In the genomic region with DNA sequence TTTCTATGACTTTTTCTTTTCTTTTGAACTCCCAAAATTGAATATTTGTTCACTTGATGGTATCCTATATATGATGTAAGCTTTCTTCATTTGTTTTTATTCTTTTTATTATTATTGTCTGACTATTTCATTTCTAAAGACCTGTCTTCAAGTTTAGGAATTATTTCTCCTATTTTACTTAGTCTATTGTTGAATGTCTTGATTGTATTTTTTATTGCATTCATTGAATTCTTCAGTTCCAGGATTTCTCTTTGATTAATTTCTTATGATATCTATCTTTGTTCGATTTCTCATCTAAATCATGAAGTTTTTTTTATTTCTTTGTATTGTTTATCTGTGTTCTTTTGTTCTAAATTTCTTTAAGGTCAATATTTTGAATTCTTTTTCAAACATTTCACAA, we compare ENCODE assay signal across 35 cellular contexts.
"Had no signal": no experiment of that assay in that cellular context is flagged by ENCODE, and none has a peak within 500 bp of the region (broad histone marks: within the 10 kb centered on the region; RNA-seq: fewer than 3 reads in every experiment).

No MANE protein-coding gene starts in this region.

- H3K36me3 ChIP-seq: ascending aorta, breast epithelium, cardiac muscle cell, esophagus muscularis mucosa, gastrocnemius medialis, heart left ventricle had no signal

- H3K27me3 Mint-ChIP-seq: activated CD4-positive, alpha-beta memory T cell treated with anti-CD3 and anti-CD28 coated beads for 36 hours; activated CD4-positive, alpha-beta T cell treated with anti-CD3 and anti-CD28 coated beads for 36 hours; activated CD4-positive, alpha-beta T cell treated with anti-CD3 and anti-CD28 coated beads, Interleukin-2, amount 10 ng/mL, durations not matched to agents 24 days and 14 days; activated CD8-positive, alpha-beta memory T cell treated with anti-CD3 and anti-CD28 coated beads, Interleukin-2, amount 10 ng/mL, durations not matched to agents 7 days and 5 days; activated naive CD4-positive, alpha-beta T cell treated with anti-CD3 and anti-CD28 coated beads, Interleukin-2, amount 10 ng/mL, durations not matched to agents 7 days and 5 days; activated naive CD8-positive, alpha-beta T cell treated with anti-CD3 and anti-CD28 coated beads, Interleukin-2, amount 10 ng/mL, durations not matched to agents 7 days and 5 days; dendritic cell treated with granulocyte-macrophage colony-stimulating factor and Interleukin-4, amounts not matched to agents 40 ng/mL and 50 ng/mL, for 4 days; effector memory CD8-positive, alpha-beta T cell; T-helper 17 cell had no signal

- H3K4me3 Mint-ChIP-seq: activated CD4-positive, alpha-beta memory T cell treated with anti-CD3 and anti-CD28 coated beads for 36 hours; activated CD4-positive, alpha-beta T cell treated with anti-CD3 and anti-CD28 coated beads for 36 hours; activated CD4-positive, alpha-beta T cell treated with anti-CD3 and anti-CD28 coated beads, Interleukin-2, amount 10 ng/mL, durations not matched to agents 24 days and 14 days; activated CD8-positive, alpha-beta memory T cell treated with anti-CD3 and anti-CD28 coated beads, Interleukin-2, amount 10 ng/mL, durations not matched to agents 7 days and 5 days; activated CD8-positive, alpha-beta T cell treated with anti-CD3 and anti-CD28 coated beads, Interleukin-2, amount 10 ng/mL, durations not matched to agents 7 days and 5 days; activated naive CD4-positive, alpha-beta T cell treated with anti-CD3 and anti-CD28 coated beads, Interleukin-2, amount 10 ng/mL, durations not matched to agents 7 days and 5 days; activated naive CD8-positive, alpha-beta T cell treated with anti-CD3 and anti-CD28 coated beads, Interleukin-2, amount 10 ng/mL, durations not matched to agents 7 days and 5 days; activated T-helper 1 cell treated with anti-CD3 and anti-CD28 coated beads, Interleukin-12 subunit alpha, Interleukin-12 subunit beta, Interleukin-2, Interleukin-4 antibody, amounts not matched to agents 30 ng/mL and 10 ng/mL and 1 ng/mL, durations not matched to agents 14 hours and 24 hours and 36 hours; brain; dendritic cell treated with granulocyte-macrophage colony-stimulating factor and Interleukin-4, amounts not matched to agents 40 ng/mL and 50 ng/mL, for 4 days; effector memory CD8-positive, alpha-beta T cell; T-helper 17 cell; T-helper 2 cell treated with Interferon-gamma antibody and Interleukin-4, amounts not matched to agents 5 μg/mL and 100 μg/mL, for 36 hours had no signal

- H3K4me3 ChIP-seq: ascending aorta, breast epithelium, cardiac muscle cell, coronary artery, esophagus muscularis mucosa, gastrocnemius medialis, heart left ventricle had no signal

- DNase-seq: activated CD4-positive, alpha-beta memory T cell treated with anti-CD3 and anti-CD28 coated beads for 36 hours; activated CD4-positive, alpha-beta T cell treated with anti-CD3 and anti-CD28 coated beads for 36 hours; activated CD4-positive, alpha-beta T cell treated with anti-CD3 and anti-CD28 coated beads, Interleukin-2, amount 10 ng/mL, durations not matched to agents 24 days and 14 days; activated CD4-positive, CD25-positive, alpha-beta regulatory T cell; activated CD4-positive, CD25-positive, alpha-beta regulatory T cell treated with anti-CD3 and anti-CD28 coated beads, Interleukin-2, amount 50 U/mL, for 72 hours; activated CD8-positive, alpha-beta memory T cell treated with anti-CD3 and anti-CD28 coated beads, Interleukin-2, amount 10 ng/mL, durations not matched to agents 7 days and 5 days; activated CD8-positive, alpha-beta memory T cell treated with anti-CD3 and anti-CD28 coated beads, Interleukin-2, amount 50 U/mL, for 4 hours; activated CD8-positive, alpha-beta T cell treated with anti-CD3 and anti-CD28 coated beads, Interleukin-2, amount 10 ng/mL, durations not matched to agents 7 days and 5 days; activated effector memory CD4-positive, alpha-beta T cell treated with anti-CD3 and anti-CD28 coated beads, Interleukin-2, amount 50 U/mL, for 16 hours; activated naive CD4-positive, alpha-beta T cell treated with anti-CD3 and anti-CD28 coated beads, Interleukin-2, amount 10 ng/mL, durations not matched to agents 7 days and 5 days; activated naive CD8-positive, alpha-beta T cell treated with anti-CD3 and anti-CD28 coated beads, Interleukin-2, amount 10 ng/mL, durations not matched to agents 7 days and 5 days; activated T-cell treated with anti-CD3 and anti-CD28 coated beads, Interleukin-2, amount 50 U/mL, for 1 hour; activated T-cell treated with anti-CD3 and anti-CD28 coated beads, Interleukin-2, amount 50 U/mL, for 48 hours; central memory CD4-positive, alpha-beta T cell; cerebellar nuclear complex; effector CD4-positive, alpha-beta T cell; effector memory CD8-positive, alpha-beta T cell; erythroblast; foreskin keratinocyte; gastrocnemius medialis; glutamatergic neuron; heart left ventricle; T-helper 17 cell; T1000 had no signal

- H3K27ac ChIP-seq: ascending aorta, breast epithelium, cardiac muscle cell, coronary artery, esophagus muscularis mucosa, foreskin keratinocyte, gastrocnemius medialis, heart left ventricle had no signal

- ATAC-seq: activated CD4-positive, alpha-beta T cell treated with anti-CD3 and anti-CD28 coated beads for 36 hours; activated CD8-positive, alpha-beta memory T cell treated with anti-CD3 and anti-CD28 coated beads, Interleukin-2, amount 10 ng/mL, durations not matched to agents 7 days and 5 days; activated CD8-positive, alpha-beta T cell treated with anti-CD3 and anti-CD28 coated beads, Interleukin-2, amount 10 ng/mL, durations not matched to agents 7 days and 5 days; activated naive CD4-positive, alpha-beta T cell treated with anti-CD3 and anti-CD28 coated beads, Interleukin-2, amount 50 U/mL, for 72 hours; effector memory CD8-positive, alpha-beta T cell; foreskin keratinocyte; gastrocnemius medialis; heart left ventricle; T-helper 17 cell had no signal

- H3K27me3 ChIP-seq: ascending aorta, breast epithelium, cardiac muscle cell, esophagus muscularis mucosa, foreskin keratinocyte, gastrocnemius medialis, heart left ventricle had no signal

- H3K4me1 ChIP-seq: ascending aorta, breast epithelium, esophagus muscularis mucosa, foreskin keratinocyte, gastrocnemius medialis, heart left ventricle had no signal

- H3K27ac Mint-ChIP-seq: activated CD4-positive, alpha-beta memory T cell treated with anti-CD3 and anti-CD28 coated beads for 36 hours; activated CD4-positive, alpha-beta T cell treated with anti-CD3 and anti-CD28 coated beads for 36 hours; activated CD4-positive, alpha-beta T cell treated with anti-CD3 and anti-CD28 coated beads, Interleukin-2, amount 10 ng/mL, durations not matched to agents 24 days and 14 days; activated CD8-positive, alpha-beta memory T cell treated with anti-CD3 and anti-CD28 coated beads, Interleukin-2, amount 10 ng/mL, durations not matched to agents 7 days and 5 days; activated CD8-positive, alpha-beta T cell treated with anti-CD3 and anti-CD28 coated beads, Interleukin-2, amount 10 ng/mL, durations not matched to agents 7 days and 5 days; activated naive CD4-positive, alpha-beta T cell treated with anti-CD3 and anti-CD28 coated beads, Interleukin-2, amount 10 ng/mL, durations not matched to agents 7 days and 5 days; activated naive CD4-positive, alpha-beta T cell treated with anti-CD3 and anti-CD28 coated beads, Interleukin-2, amount 50 U/mL, for 72 hours; activated naive CD8-positive, alpha-beta T cell treated with anti-CD3 and anti-CD28 coated beads, Interleukin-2, amount 10 ng/mL, durations not matched to agents 7 days and 5 days; activated T-helper 1 cell treated with anti-CD3 and anti-CD28 coated beads, Interleukin-12 subunit alpha, Interleukin-12 subunit beta, Interleukin-2, Interleukin-4 antibody, amounts not matched to agents 30 ng/mL and 10 ng/mL and 1 ng/mL, durations not matched to agents 14 hours and 24 hours and 36 hours; activated T-helper 2 cell treated with anti-CD3 and anti-CD28 coated beads, Interferon-gamma antibody, Interleukin-2, Interleukin-4, amounts not matched to agents 10 μg/mL and 5 μg/mL and 100 μg/mL, durations not matched to agents 14 hours and 24 hours and 36 hours; brain; dendritic cell treated with granulocyte-macrophage colony-stimulating factor and Interleukin-4, amounts not matched to agents 40 ng/mL and 50 ng/mL, for 4 days; effector memory CD8-positive, alpha-beta T cell; T-helper 17 cell; T-helper 2 cell treated with Interferon-gamma antibody and Interleukin-4, amounts not matched to agents 5 μg/mL and 100 μg/mL, for 36 hours had no signal

- H3K4me1 Mint-ChIP-seq: activated CD4-positive, alpha-beta T cell treated with anti-CD3 and anti-CD28 coated beads for 36 hours; activated CD4-positive, alpha-beta T cell treated with anti-CD3 and anti-CD28 coated beads, Interleukin-2, amount 10 ng/mL, durations not matched to agents 24 days and 14 days; activated CD8-positive, alpha-beta memory T cell treated with anti-CD3 and anti-CD28 coated beads, Interleukin-2, amount 10 ng/mL, durations not matched to agents 7 days and 5 days; activated naive CD4-positive, alpha-beta T cell treated with anti-CD3 and anti-CD28 coated beads, Interleukin-2, amount 10 ng/mL, durations not matched to agents 7 days and 5 days; activated naive CD8-positive, alpha-beta T cell treated with anti-CD3 and anti-CD28 coated beads, Interleukin-2, amount 10 ng/mL, durations not matched to agents 7 days and 5 days; brain; T-helper 17 cell had no signal
